ENCODE assay signal across 1 cellular context in the genomic region with DNA sequence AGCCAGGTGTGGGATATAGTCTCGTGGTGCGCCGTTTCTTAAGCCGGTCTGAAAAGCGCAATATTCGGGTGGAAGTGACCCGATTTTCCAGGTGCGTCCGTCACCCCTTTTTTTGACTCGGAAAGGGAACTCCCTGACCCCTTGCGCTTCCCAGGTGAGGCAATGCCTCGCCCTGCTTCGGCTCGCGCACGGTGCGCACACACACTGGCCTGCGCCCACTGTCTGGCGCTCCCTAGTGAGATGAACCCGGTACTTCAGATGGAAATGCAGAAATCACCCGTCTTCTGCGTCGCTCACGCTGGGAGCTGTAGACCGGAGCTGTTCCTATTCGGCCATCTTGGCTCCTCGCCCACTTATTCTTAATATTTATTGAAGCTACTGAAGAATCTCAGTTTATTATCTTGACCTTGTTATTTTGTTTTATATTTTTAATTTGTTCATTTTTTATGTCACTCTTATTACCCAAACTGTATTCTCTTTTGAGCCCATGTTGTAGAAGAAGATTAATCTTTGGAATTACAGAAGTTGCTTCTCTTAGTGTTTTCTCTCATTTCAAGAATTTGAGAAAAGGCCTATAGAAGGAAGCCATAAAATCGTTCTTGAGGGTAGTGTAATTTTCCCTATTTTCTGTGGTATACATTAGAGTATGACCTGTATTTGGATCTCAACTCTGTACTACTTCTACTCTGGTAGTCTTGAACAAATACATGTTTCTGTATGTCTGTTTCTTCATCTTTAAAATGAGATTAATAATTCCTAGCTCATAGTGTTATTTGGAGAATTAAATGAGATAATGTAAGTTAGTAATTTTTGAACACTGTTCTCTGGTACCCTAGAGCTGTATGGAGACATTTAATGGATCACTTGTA.
TF ChIP-seq lines count a peak whose summit lies in the region.
"Not testable (repeated sequence)": the region's sequence is repeated elsewhere in the genome, so short reads cannot be mapped to it uniquely, and the experiment has no call there.

No MANE protein-coding gene starts in this region.

TF ChIP-seq in HepG2, 621 proteins besides CTCF, POLR2A, EP300 and RAD21 (continued from another document and continues in another):
- TF ChIP-seq, protein P1, sequence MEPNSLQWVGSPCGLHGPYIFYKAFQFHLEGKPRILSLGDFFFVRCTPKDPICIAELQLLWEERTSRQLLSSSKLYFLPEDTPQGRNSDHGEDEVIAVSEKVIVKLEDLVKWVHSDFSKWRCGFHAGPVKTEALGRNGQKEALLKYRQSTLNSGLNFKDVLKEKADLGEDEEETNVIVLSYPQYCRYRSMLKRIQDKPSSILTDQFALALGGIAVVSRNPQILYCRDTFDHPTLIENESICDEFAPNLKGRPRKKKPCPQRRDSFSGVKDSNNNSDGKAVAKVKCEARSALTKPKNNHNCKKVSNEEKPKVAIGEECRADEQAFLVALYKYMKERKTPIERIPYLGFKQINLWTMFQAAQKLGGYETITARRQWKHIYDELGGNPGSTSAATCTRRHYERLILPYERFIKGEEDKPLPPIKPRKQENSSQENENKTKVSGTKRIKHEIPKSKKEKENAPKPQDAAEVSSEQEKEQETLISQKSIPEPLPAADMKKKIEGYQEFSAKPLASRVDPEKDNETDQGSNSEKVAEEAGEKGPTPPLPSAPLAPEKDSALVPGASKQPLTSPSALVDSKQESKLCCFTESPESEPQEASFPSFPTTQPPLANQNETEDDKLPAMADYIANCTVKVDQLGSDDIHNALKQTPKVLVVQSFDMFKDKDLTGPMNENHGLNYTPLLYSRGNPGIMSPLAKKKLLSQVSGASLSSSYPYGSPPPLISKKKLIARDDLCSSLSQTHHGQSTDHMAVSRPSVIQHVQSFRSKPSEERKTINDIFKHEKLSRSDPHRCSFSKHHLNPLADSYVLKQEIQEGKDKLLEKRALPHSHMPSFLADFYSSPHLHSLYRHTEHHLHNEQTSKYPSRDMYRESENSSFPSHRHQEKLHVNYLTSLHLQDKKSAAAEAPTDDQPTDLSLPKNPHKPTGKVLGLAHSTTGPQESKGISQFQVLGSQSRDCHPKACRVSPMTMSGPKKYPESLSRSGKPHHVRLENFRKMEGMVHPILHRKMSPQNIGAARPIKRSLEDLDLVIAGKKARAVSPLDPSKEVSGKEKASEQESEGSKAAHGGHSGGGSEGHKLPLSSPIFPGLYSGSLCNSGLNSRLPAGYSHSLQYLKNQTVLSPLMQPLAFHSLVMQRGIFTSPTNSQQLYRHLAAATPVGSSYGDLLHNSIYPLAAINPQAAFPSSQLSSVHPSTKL (CRISPR knock-in tag; IDR thresholded peaks at IDR 0.05): peak; percentile 77
- TF ChIP-seq YY1 (IDR thresholded peaks at IDR 0.05; ENCODE audit: insufficient read depth, insufficient replicate concordance, low read depth, low read length): peak; percentile 78
- 0 out of 2 replicates have a peak, but pooled peaks have one; percentile 30 for TF ChIP-seq NFIC (IDR thresholded peaks at IDR 0.05; ENCODE audit: low read length)
- TF ChIP-seq, protein P2, sequence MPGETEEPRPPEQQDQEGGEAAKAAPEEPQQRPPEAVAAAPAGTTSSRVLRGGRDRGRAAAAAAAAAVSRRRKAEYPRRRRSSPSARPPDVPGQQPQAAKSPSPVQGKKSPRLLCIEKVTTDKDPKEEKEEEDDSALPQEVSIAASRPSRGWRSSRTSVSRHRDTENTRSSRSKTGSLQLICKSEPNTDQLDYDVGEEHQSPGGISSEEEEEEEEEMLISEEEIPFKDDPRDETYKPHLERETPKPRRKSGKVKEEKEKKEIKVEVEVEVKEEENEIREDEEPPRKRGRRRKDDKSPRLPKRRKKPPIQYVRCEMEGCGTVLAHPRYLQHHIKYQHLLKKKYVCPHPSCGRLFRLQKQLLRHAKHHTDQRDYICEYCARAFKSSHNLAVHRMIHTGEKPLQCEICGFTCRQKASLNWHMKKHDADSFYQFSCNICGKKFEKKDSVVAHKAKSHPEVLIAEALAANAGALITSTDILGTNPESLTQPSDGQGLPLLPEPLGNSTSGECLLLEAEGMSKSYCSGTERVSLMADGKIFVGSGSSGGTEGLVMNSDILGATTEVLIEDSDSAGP (CRISPR knock-in tag; IDR thresholded peaks at IDR 0.05; ENCODE audit: borderline replicate concordance): peak; percentile 40; the same call in 1 of the 2 replicates
- peak; percentile 64 for TF ChIP-seq POLR2G (IDR thresholded peaks at IDR 0.05; ENCODE audit: low read depth, low read length)
- TF ChIP-seq ISX (CRISPR knock-in tag; conservative IDR thresholded peaks at IDR 0.05): peak; percentile 70; the same call in 1 of the 2 replicates
- 0 out of 2 replicates have a peak, but pooled peaks have one; percentile 36 for TF ChIP-seq ZNF256 (CRISPR knock-in tag; conservative IDR thresholded peaks at IDR 0.05)
- TF ChIP-seq FOXJ3 (CRISPR knock-in tag; IDR thresholded peaks at IDR 0.05; ENCODE audit: borderline replicate concordance): peak; percentile 49; the same call in 1 of the 2 replicates
- TF ChIP-seq ZNF292 (CRISPR knock-in tag; IDR thresholded peaks at IDR 0.05; ENCODE audit: borderline replicate concordance, low read depth): 0 out of 2 replicates have a peak, but pooled peaks have one; percentile 61
- TF ChIP-seq ELF1 (CRISPR knock-in tag; IDR thresholded peaks at IDR 0.05): peak; percentile 53; the same call in 1 of the 2 replicates
- peak; percentile 82 for TF ChIP-seq ZMYM4 (CRISPR knock-in tag; IDR thresholded peaks at IDR 0.05)
- peak; percentile 58 to 75 for TF ChIP-seq NR2F1 (CRISPR knock-in tag; IDR thresholded peaks at IDR 0.05)
- TF ChIP-seq ZNF263 (CRISPR knock-in tag; IDR thresholded peaks at IDR 0.05): 0 out of 2 replicates have a peak, but pooled peaks have one; percentile 55
- TF ChIP-seq ZFY (CRISPR knock-in tag; IDR thresholded peaks at IDR 0.05): peak; percentile 56; the same call in 1 of the 2 replicates
- peak; percentile 52; the same call in 1 of the 2 replicates for TF ChIP-seq ZBTB7B (CRISPR knock-in tag; IDR thresholded peaks at IDR 0.05)
- TF ChIP-seq, protein P3, sequence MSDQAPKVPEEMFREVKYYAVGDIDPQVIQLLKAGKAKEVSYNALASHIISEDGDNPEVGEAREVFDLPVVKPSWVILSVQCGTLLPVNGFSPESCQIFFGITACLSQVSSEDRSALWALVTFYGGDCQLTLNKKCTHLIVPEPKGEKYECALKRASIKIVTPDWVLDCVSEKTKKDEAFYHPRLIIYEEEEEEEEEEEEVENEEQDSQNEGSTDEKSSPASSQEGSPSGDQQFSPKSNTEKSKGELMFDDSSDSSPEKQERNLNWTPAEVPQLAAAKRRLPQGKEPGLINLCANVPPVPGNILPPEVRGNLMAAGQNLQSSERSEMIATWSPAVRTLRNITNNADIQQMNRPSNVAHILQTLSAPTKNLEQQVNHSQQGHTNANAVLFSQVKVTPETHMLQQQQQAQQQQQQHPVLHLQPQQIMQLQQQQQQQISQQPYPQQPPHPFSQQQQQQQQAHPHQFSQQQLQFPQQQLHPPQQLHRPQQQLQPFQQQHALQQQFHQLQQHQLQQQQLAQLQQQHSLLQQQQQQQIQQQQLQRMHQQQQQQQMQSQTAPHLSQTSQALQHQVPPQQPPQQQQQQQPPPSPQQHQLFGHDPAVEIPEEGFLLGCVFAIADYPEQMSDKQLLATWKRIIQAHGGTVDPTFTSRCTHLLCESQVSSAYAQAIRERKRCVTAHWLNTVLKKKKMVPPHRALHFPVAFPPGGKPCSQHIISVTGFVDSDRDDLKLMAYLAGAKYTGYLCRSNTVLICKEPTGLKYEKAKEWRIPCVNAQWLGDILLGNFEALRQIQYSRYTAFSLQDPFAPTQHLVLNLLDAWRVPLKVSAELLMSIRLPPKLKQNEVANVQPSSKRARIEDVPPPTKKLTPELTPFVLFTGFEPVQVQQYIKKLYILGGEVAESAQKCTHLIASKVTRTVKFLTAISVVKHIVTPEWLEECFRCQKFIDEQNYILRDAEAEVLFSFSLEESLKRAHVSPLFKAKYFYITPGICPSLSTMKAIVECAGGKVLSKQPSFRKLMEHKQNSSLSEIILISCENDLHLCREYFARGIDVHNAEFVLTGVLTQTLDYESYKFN (CRISPR knock-in tag; conservative IDR thresholded peaks at IDR 0.05): peak; percentile 47
- TF ChIP-seq POGZ (CRISPR knock-in tag; IDR thresholded peaks at IDR 0.05): peak; percentile 65; the same call in 1 of the 2 replicates
- peak; percentile 68 for TF ChIP-seq GABPB1 (CRISPR knock-in tag; IDR thresholded peaks at IDR 0.05)
- TF ChIP-seq HNRNPLL (IDR thresholded peaks at IDR 0.05; ENCODE audit: low read depth, low read length, poor library complexity, severe bottlenecking): peak; percentile 97
- TF ChIP-seq, protein P4, sequence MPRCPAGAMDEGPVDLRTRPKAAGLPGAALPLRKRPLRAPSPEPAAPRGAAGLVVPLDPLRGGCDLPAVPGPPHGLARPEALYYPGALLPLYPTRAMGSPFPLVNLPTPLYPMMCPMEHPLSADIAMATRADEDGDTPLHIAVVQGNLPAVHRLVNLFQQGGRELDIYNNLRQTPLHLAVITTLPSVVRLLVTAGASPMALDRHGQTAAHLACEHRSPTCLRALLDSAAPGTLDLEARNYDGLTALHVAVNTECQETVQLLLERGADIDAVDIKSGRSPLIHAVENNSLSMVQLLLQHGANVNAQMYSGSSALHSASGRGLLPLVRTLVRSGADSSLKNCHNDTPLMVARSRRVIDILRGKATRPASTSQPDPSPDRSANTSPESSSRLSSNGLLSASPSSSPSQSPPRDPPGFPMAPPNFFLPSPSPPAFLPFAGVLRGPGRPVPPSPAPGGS (CRISPR knock-in tag; IDR thresholded peaks at IDR 0.05): 0 out of 2 replicates have a peak, but pooled peaks have one; percentile 37
- TF ChIP-seq SKI (IDR thresholded peaks at IDR 0.05; ENCODE audit: partially characterized antibody): peak; percentile 51
- TF ChIP-seq, protein P5, sequence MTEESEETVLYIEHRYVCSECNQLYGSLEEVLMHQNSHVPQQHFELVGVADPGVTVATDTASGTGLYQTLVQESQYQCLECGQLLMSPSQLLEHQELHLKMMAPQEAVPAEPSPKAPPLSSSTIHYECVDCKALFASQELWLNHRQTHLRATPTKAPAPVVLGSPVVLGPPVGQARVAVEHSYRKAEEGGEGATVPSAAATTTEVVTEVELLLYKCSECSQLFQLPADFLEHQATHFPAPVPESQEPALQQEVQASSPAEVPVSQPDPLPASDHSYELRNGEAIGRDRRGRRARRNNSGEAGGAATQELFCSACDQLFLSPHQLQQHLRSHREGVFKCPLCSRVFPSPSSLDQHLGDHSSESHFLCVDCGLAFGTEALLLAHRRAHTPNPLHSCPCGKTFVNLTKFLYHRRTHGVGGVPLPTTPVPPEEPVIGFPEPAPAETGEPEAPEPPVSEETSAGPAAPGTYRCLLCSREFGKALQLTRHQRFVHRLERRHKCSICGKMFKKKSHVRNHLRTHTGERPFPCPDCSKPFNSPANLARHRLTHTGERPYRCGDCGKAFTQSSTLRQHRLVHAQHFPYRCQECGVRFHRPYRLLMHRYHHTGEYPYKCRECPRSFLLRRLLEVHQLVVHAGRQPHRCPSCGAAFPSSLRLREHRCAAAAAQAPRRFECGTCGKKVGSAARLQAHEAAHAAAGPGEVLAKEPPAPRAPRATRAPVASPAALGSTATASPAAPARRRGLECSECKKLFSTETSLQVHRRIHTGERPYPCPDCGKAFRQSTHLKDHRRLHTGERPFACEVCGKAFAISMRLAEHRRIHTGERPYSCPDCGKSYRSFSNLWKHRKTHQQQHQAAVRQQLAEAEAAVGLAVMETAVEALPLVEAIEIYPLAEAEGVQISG (CRISPR knock-in tag; IDR thresholded peaks at IDR 0.05): peak; percentile 81
- peak; percentile 78; the same call in 1 of the 2 replicates for TF ChIP-seq ZFAT (CRISPR knock-in tag; conservative IDR thresholded peaks at IDR 0.05)
- 0 out of 2 replicates have a peak, but pooled peaks have one; percentile 42 for TF ChIP-seq BORCS8-MEF2B (CRISPR knock-in tag; IDR thresholded peaks at IDR 0.05)
- TF ChIP-seq LCORL (IDR thresholded peaks at IDR 0.05): peak; percentile 20; the same call in 1 of the 2 replicates
- peak; percentile 60; the same call in 1 of the 2 replicates for TF ChIP-seq LCORL (CRISPR knock-in tag; IDR thresholded peaks at IDR 0.05)
- TF ChIP-seq HMG20B (CRISPR knock-in tag; conservative IDR thresholded peaks at IDR 0.05): 0 out of 2 replicates have a peak, but pooled peaks have one; percentile 29
- TF ChIP-seq, protein P6, sequence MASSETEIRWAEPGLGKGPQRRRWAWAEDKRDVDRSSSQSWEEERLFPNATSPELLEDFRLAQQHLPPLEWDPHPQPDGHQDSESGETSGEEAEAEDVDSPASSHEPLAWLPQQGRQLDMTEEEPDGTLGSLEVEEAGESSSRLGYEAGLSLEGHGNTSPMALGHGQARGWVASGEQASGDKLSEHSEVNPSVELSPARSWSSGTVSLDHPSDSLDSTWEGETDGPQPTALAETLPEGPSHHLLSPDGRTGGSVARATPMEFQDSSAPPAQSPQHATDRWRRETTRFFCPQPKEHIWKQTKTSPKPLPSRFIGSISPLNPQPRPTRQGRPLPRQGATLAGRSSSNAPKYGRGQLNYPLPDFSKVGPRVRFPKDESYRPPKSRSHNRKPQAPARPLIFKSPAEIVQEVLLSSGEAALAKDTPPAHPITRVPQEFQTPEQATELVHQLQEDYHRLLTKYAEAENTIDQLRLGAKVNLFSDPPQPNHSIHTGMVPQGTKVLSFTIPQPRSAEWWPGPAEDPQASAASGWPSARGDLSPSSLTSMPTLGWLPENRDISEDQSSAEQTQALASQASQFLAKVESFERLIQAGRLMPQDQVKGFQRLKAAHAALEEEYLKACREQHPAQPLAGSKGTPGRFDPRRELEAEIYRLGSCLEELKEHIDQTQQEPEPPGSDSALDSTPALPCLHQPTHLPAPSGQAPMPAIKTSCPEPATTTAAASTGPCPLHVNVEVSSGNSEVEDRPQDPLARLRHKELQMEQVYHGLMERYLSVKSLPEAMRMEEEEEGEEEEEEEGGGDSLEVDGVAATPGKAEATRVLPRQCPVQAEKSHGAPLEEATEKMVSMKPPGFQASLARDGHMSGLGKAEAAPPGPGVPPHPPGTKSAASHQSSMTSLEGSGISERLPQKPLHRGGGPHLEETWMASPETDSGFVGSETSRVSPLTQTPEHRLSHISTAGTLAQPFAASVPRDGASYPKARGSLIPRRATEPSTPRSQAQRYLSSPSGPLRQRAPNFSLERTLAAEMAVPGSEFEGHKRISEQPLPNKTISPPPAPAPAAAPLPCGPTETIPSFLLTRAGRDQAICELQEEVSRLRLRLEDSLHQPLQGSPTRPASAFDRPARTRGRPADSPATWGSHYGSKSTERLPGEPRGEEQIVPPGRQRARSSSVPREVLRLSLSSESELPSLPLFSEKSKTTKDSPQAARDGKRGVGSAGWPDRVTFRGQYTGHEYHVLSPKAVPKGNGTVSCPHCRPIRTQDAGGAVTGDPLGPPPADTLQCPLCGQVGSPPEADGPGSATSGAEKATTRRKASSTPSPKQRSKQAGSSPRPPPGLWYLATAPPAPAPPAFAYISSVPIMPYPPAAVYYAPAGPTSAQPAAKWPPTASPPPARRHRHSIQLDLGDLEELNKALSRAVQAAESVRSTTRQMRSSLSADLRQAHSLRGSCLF (CRISPR knock-in tag; IDR thresholded peaks at IDR 0.05; ENCODE audit: borderline replicate concordance): 0 out of 2 replicates have a peak, but pooled peaks have one; percentile 54
- TF ChIP-seq CREM (IDR thresholded peaks at IDR 0.05): peak; percentile 18; the same call in 1 of the 2 replicates
- TF ChIP-seq CREM (CRISPR knock-in tag; IDR thresholded peaks at IDR 0.05): not testable (repeated sequence)
- TF ChIP-seq KAT8 (CRISPR knock-in tag; IDR thresholded peaks at IDR 0.05): peak; percentile 55; the same call in 1 of the 2 replicates
- peak; percentile 45 for TF ChIP-seq CBX1 (IDR thresholded peaks at IDR 0.05; ENCODE audit: low read depth)
- TF ChIP-seq ADNP (CRISPR knock-in tag; IDR thresholded peaks at IDR 0.05): peak; percentile 67; the same call in 1 of the 2 replicates
- TF ChIP-seq, protein P7, sequence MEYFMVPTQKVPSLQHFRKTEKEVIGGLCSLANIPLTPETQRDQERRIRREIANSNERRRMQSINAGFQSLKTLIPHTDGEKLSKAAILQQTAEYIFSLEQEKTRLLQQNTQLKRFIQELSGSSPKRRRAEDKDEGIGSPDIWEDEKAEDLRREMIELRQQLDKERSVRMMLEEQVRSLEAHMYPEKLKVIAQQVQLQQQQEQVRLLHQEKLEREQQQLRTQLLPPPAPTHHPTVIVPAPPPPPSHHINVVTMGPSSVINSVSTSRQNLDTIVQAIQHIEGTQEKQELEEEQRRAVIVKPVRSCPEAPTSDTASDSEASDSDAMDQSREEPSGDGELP (IDR thresholded peaks at IDR 0.05; ENCODE audit: borderline replicate concordance, low read depth): peak; percentile 45; the same call in 1 of the 2 replicates
- peak; percentile 92 for TF ChIP-seq YEATS4 (CRISPR knock-in tag; IDR thresholded peaks at IDR 0.05; ENCODE audit: borderline replicate concordance)
